ENCODE assay signal across 23 cellular contexts in genomic region chr5:105213078-105213477, GRCh38.
"Had no signal": no experiment of that assay in that cellular context is flagged by ENCODE, and none has a peak within 500 bp of the region (broad histone marks: within the 10 kb centered on the region; RNA-seq: fewer than 3 reads in every experiment).

No MANE protein-coding gene starts in this region.

- H3K4me3 ChIP-seq: colonic mucosa, coronary artery, dorsolateral prefrontal cortex, esophagus muscularis mucosa, esophagus squamous epithelium, gastrocnemius medialis, gastroesophageal sphincter, heart left ventricle, heart right ventricle had no signal

- H3K27ac ChIP-seq: colonic mucosa, coronary artery, dorsolateral prefrontal cortex, epithelial cell of prostate, esophagus muscularis mucosa, esophagus squamous epithelium, foreskin keratinocyte, gastrocnemius medialis, gastroesophageal sphincter, heart left ventricle, heart right ventricle had no signal

- DNase-seq: colonic mucosa; cortex of kidney; dermis blood vessel endothelial cell; dorsolateral prefrontal cortex; effector CD4-positive, alpha-beta T cell; effector CD8-positive, alpha-beta T cell; effector memory CD4-positive, alpha-beta T cell; effector memory CD8-positive, alpha-beta T cell; endodermal cell; erythroblast; esophagus squamous epithelium; foreskin fibroblast; foreskin keratinocyte; foreskin melanocyte; gastrocnemius medialis; glutamatergic neuron; head of caudate nucleus; heart left ventricle; heart right ventricle had no signal

- H3K9me3 ChIP-seq: colonic mucosa, esophagus muscularis mucosa, gastrocnemius medialis, gastroesophageal sphincter, heart left ventricle, heart right ventricle had no signal

- H3K4me1 ChIP-seq: colonic mucosa, esophagus muscularis mucosa, esophagus squamous epithelium, foreskin keratinocyte, gastrocnemius medialis, gastroesophageal sphincter, heart left ventricle, heart right ventricle had no signal

- H3K27me3 ChIP-seq: colonic mucosa, dorsolateral prefrontal cortex, esophagus muscularis mucosa, esophagus squamous epithelium, foreskin keratinocyte, gastrocnemius medialis, gastroesophageal sphincter, heart left ventricle, heart right ventricle had no signal

- H3K36me3 ChIP-seq: colonic mucosa, esophagus muscularis mucosa, esophagus squamous epithelium, gastrocnemius medialis, gastroesophageal sphincter, heart left ventricle, heart right ventricle had no signal
